ENCODE assay signal across 22 cellular contexts in genomic region chr9:130454812-130455325, GRCh38. TPM values are rescaled to one million over a fixed set of nuclear protein-coding genes. Genes with fewer than 3 reads are reported as not detected.
DNase-seq lines count a peak whose midpoint lies in the region; ATAC-seq, FAIRE-seq and TF ChIP-seq lines count a peak whose summit lies in the region.
"Had no signal": no experiment of that assay in that cellular context is flagged by ENCODE, and none has a peak within 500 bp of the region (broad histone marks: within the 10 kb centered on the region; RNA-seq: fewer than 3 reads in every experiment).

No MANE protein-coding gene starts in this region.

- ATAC-seq in PC-3 = no peak
- no peak for ATAC-seq in gastrocnemius medialis
- ATAC-seq: CD8-positive, alpha-beta T cell had no signal

- DNase-seq in mammary epithelial cell (no peak), MCF 10A (ENCODE audit: unreplicated experiment) (no peak), PC-3 (no peak), endothelial cell of umbilical vein (ENCODE audit: low read depth, low spot score) (no peak), NCI-H2029 treated with DMSO at 0.1 percent for 48 hours (lab: John Stamatoyannopoulos, UW) (no peak), HAP-1 (ENCODE audit: low spot score in 2 of 2) (no peak), gastrocnemius medialis (no peak)
- DNase-seq: Caco-2; CD4-positive, CD25-positive, alpha-beta regulatory T cell; CD8-positive, alpha-beta T cell; DMS153; DND-41; GM23248; H9; HFFc6 had no signal

- no peaks in the 10 kb centered on the region for H3F3A ChIP-seq in PC-3 (ENCODE audit: low read length, unreplicated experiment)

- dilution Hi-C loops in mammary epithelial cell (cut with HindIII; ENCODE audit: low sequenced_read_pairs) (no loop called here), endothelial cell of umbilical vein (cut with MboI; ENCODE audit: extremely low pct_ligation_motif_present, low sequenced_read_pairs) (no loop called here)

- 60% methylated on average over 3 of the region's 3 CpGs for WGBS in mammary epithelial cell (ENCODE audit: low coverage, missing lambda C conversion rate)

- CTCF ChIA-PET in mammary epithelial cell (lab: Charles Lee; ENCODE audit: low non-redundant PET) (no interaction called here), MCF 10A (lab: Yijun Ruan, JAX) (interaction anchor here (0.7 kb wide), 1 partner anchor 23 kb away, joined by 3 read pairs; no protein-coding TSS in a partner anchor), PC-3 (lab: Charles Lee) (no interaction called here), endothelial cell of umbilical vein (lab: Charles Lee) (interaction anchor here (1.1 kb wide), 1 partner anchor 228 kb away, joined by 4 read pairs; no protein-coding TSS in a partner anchor)

- no peak overlapping the region for H3K4me3 Mint-ChIP-seq in MCF 10A (ENCODE audit: unreplicated experiment)
- H3K4me3 Mint-ChIP-seq: B cell; CD4-positive, CD25-positive, alpha-beta regulatory T cell; CD8-positive, alpha-beta T cell; H9; HFFc6 had no signal

- H3K9me3 ChIP-seq in mammary epithelial cell (replicated peaks; ENCODE audit: insufficient read depth, low read length) (no peaks in the 10 kb centered on the region), PC-3 (ENCODE audit: low read length) (no peaks in the 10 kb centered on the region), endothelial cell of umbilical vein (replicated peaks; ENCODE audit: control insufficient read depth, insufficient read depth, low read length) (no peaks in the 10 kb centered on the region), HAP-1 (no peaks in the 10 kb centered on the region), gastrocnemius medialis (no peaks in the 10 kb centered on the region)
- H3K9me3 ChIP-seq: BLaER1, Caco-2 had no signal

- peaks cover 12% of the 10 kb centered on the region for H3K4me1 ChIP-seq in mammary epithelial cell (ENCODE audit: insufficient read depth, low read length)
- peaks cover 12% of the 10 kb centered on the region; the same call in 1 of the 2 replicates for H3K4me1 ChIP-seq in PC-3 (ENCODE audit: insufficient read depth, low read length)
- H3K4me1 ChIP-seq in endothelial cell of umbilical vein (ENCODE audit: control insufficient read depth, extremely low read depth, insufficient read depth, low read length) = peaks cover 30% of the 10 kb centered on the region
- H3K4me1 ChIP-seq in HAP-1 = peaks cover 12% of the 10 kb centered on the region
- H3K4me1 ChIP-seq in gastrocnemius medialis = peaks cover 17 to 20% of the 10 kb centered on the region in 2 donors

- no peak overlapping the region for H3K27ac Mint-ChIP-seq in MCF 10A (ENCODE audit: low read depth, unreplicated experiment)
- H3K27ac Mint-ChIP-seq: B cell; CD4-positive, CD25-positive, alpha-beta regulatory T cell; CD8-positive, alpha-beta T cell; H9; HFFc6 had no signal

- H3K36me3 Mint-ChIP-seq in MCF 10A (ENCODE audit: insufficient read depth, unreplicated experiment) = peaks cover 43% of the 10 kb centered on the region
- H3K36me3 Mint-ChIP-seq: CD4-positive, CD25-positive, alpha-beta regulatory T cell; CD8-positive, alpha-beta T cell had no signal

- TF ChIP-seq CTCF in mammary epithelial cell (conservative IDR thresholded peaks at IDR 0.05 in 1 of 2, IDR thresholded peaks at IDR 0.05 in 1 of 2; ENCODE audit: extremely low read depth in 1 of 2, insufficient read depth in 1 of 2, low read depth in 1 of 2, low read length in 2 of 2) = no peak
- TF ChIP-seq CTCF in MCF 10A (IDR thresholded peaks at IDR 0.05; ENCODE audit: unreplicated experiment) = no peak
- no peak for TF ChIP-seq CTCF in PC-3 (conservative IDR thresholded peaks at IDR 0.05; ENCODE audit: low read depth, low read length)
- no peak for TF ChIP-seq CTCF in endothelial cell of umbilical vein (IDR thresholded peaks at IDR 0.05; ENCODE audit: extremely low read depth in 1 of 2, insufficient read depth in 1 of 2, low read depth in 1 of 2, low read length in 2 of 2)
- no peak for TF ChIP-seq CTCF in gastrocnemius medialis (IDR thresholded peaks at IDR 0.05 in 4 of 5, conservative IDR thresholded peaks at IDR 0.05 in 1 of 5)

- no peaks in the 10 kb centered on the region for H4K20me1 ChIP-seq in mammary epithelial cell (ENCODE audit: insufficient read depth, low read length)
- no peaks in the 10 kb centered on the region for H4K20me1 ChIP-seq in PC-3 (ENCODE audit: low read length)
- no peaks in the 10 kb centered on the region for H4K20me1 ChIP-seq in endothelial cell of umbilical vein (replicated peaks; ENCODE audit: control insufficient read depth, extremely low read depth, insufficient read depth, low read length)

- H3K9ac ChIP-seq in mammary epithelial cell (ENCODE audit: insufficient read depth, low read length) (no peak overlapping the region), PC-3 (ENCODE audit: low read length) (no peak overlapping the region), endothelial cell of umbilical vein (replicated peaks; ENCODE audit: extremely low read depth, insufficient read depth, low read length) (no peak overlapping the region)
- H3K9ac ChIP-seq: BLaER1, GM23248 had no signal

- TSS peak; percentile 34 for BruUV-seq in mammary epithelial cell (replicated peaks; lab: Mats Ljungman, UMichigan)
- no TSS peak for BruUV-seq in MCF 10A (replicated peaks; lab: Mats Ljungman, UMichigan)
- BruUV-seq in PC-3 (replicated peaks; lab: Mats Ljungman, UMichigan) = TSS peak; percentile 17
- no TSS peak for BruUV-seq in endothelial cell of umbilical vein (replicated peaks; lab: Mats Ljungman, UMichigan)

- H3K27me3 Mint-ChIP-seq in MCF 10A (ENCODE audit: insufficient read depth, unreplicated experiment) = no peaks in the 10 kb centered on the region

- no peaks in the 10 kb centered on the region for H3K9me2 ChIP-seq in PC-3 (replicated peaks; ENCODE audit: low read length)

- H2AFZ ChIP-seq in mammary epithelial cell (ENCODE audit: low read depth, low read length) (no peak overlapping the region), PC-3 (ENCODE audit: low read length) (no peak overlapping the region), endothelial cell of umbilical vein (ENCODE audit: low read depth, low read length) (no peak overlapping the region)
- H2AFZ ChIP-seq: GM23248 had no signal

- H3K9me3 Mint-ChIP-seq in MCF 10A (ENCODE audit: unreplicated experiment) = no peaks in the 10 kb centered on the region
- H3K9me3 Mint-ChIP-seq: CD4-positive, CD25-positive, alpha-beta regulatory T cell; CD8-positive, alpha-beta T cell; H9; HFFc6 had no signal

- no peak for TF ChIP-seq POLR2A in endothelial cell of umbilical vein (IDR thresholded peaks at IDR 0.05; ENCODE audit: low read depth, low read length)
- TF ChIP-seq POLR2A in gastrocnemius medialis (IDR thresholded peaks at IDR 0.05) = no peak

- POLR2A ChIA-PET in MCF 10A (lab: Yijun Ruan, JAX) = interaction anchor here (0.6 to 0.7 kb wide), 2 partner anchors 159 to 980 kb away, joined by 3 read pairs; no protein-coding TSS in a partner anchor
- POLR2A ChIA-PET in PC-3 (lab: Charles Lee; ENCODE audit: unreplicated experiment) = no interaction called here
- POLR2A ChIA-PET in endothelial cell of umbilical vein (lab: Charles Lee) = no interaction called here

- H3K79me2 ChIP-seq in mammary epithelial cell (ENCODE audit: insufficient read depth, low read length) = no peaks in the 10 kb centered on the region
- no peaks in the 10 kb centered on the region for H3K79me2 ChIP-seq in PC-3 (ENCODE audit: low read length)
- no peaks in the 10 kb centered on the region for H3K79me2 ChIP-seq in endothelial cell of umbilical vein (ENCODE audit: control insufficient read depth, insufficient read depth, low read length)

- H3K27me3 ChIP-seq in mammary epithelial cell (ENCODE audit: insufficient read depth, low read length) = no peaks in the 10 kb centered on the region
- H3K27me3 ChIP-seq in PC-3 (ENCODE audit: low read length) = no peaks in the 10 kb centered on the region
- no peaks in the 10 kb centered on the region for H3K27me3 ChIP-seq in endothelial cell of umbilical vein (ENCODE audit: control insufficient read depth in 2 of 2, insufficient read depth in 2 of 2, low read length in 2 of 2)
- no peaks in the 10 kb centered on the region for H3K27me3 ChIP-seq in HAP-1 (ENCODE audit: low read depth)
- H3K27me3 ChIP-seq in gastrocnemius medialis = no peaks in the 10 kb centered on the region
- H3K27me3 ChIP-seq: BLaER1 had no signal

- H3K4me3 ChIP-seq in mammary epithelial cell (replicated peaks in 1 of 3; ENCODE audit: insufficient read depth in 1 of 3, low read depth in 2 of 3, low read length in 3 of 3) = no peak overlapping the region
- H3K4me3 ChIP-seq in PC-3 (ENCODE audit: low read length) = no peak overlapping the region
- no peak overlapping the region for H3K4me3 ChIP-seq in endothelial cell of umbilical vein (replicated peaks in 1 of 3; ENCODE audit: insufficient read depth in 1 of 3, low read depth in 1 of 3, low read length in 3 of 3)
- H3K4me3 ChIP-seq in HAP-1 = no peak overlapping the region
- no peak overlapping the region for H3K4me3 ChIP-seq in gastrocnemius medialis
- H3K4me3 ChIP-seq: BLaER1, GM23248 had no signal

- FAIRE-seq in endothelial cell of umbilical vein (lab: Jason Lieb, UNC) = peak; percentile 21
- FAIRE-seq: A204.1, G401.6, GM12892 had no signal

- in situ Hi-C loops in mammary epithelial cell (cut with MboI; ENCODE audit: low sequenced_read_pairs in 2 of 2) = loop anchor here (5.0 to 10.0 kb wide), 2 partner anchors 230 to 232 kb away; no protein-coding TSS in a partner anchor
- in situ Hi-C loops in HAP-1 (cut with MboI; ENCODE audit: low sequenced_read_pairs) = loop anchor here (5.0 kb wide), 1 partner anchor 232 kb away; no protein-coding TSS in a partner anchor
- in situ Hi-C loops in gastrocnemius medialis (cut with MboI; ENCODE audit: low sequenced_read_pairs in 4 of 4) = loop anchor here in 3 of 4 donors (5.0 kb wide), 2 partner anchors 222 to 232 kb away; no protein-coding TSS in a partner anchor

- no peaks in the 10 kb centered on the region for H3K36me3 ChIP-seq in mammary epithelial cell (ENCODE audit: insufficient read depth, low read length)
- no peaks in the 10 kb centered on the region for H3K36me3 ChIP-seq in PC-3 (ENCODE audit: low read depth, low read length)
- H3K36me3 ChIP-seq in endothelial cell of umbilical vein (ENCODE audit: control insufficient read depth in 2 of 2, extremely low read depth in 1 of 2, insufficient read depth in 2 of 2, low read length in 2 of 2) = no peaks in the 10 kb centered on the region
- no peaks in the 10 kb centered on the region for H3K36me3 ChIP-seq in HAP-1 (replicated peaks)
- no peaks in the 10 kb centered on the region for H3K36me3 ChIP-seq in gastrocnemius medialis

- H3K9me1 ChIP-seq in endothelial cell of umbilical vein (replicated peaks; ENCODE audit: control insufficient read depth, extremely low read depth, insufficient read depth, low read length) = no peaks in the 10 kb centered on the region

- H3K27ac ChIP-seq in mammary epithelial cell (ENCODE audit: insufficient read depth, low read depth, low read length) (no peak overlapping the region), PC-3 (ENCODE audit: low read length) (no peak overlapping the region), endothelial cell of umbilical vein (ENCODE audit: insufficient read depth, low read depth, low read length) (no peak overlapping the region), gastrocnemius medialis (no peak overlapping the region)
- H3K27ac ChIP-seq: 22Rv1, BLaER1, C4-2B, GM23248 had no signal

- H3K4me2 ChIP-seq in mammary epithelial cell (ENCODE audit: insufficient read depth, low read depth, low read length) = no peak overlapping the region
- no peak overlapping the region for H3K4me2 ChIP-seq in PC-3 (ENCODE audit: low read length)
- no peak overlapping the region for H3K4me2 ChIP-seq in endothelial cell of umbilical vein (ENCODE audit: insufficient read depth, low read length)
- H3K4me2 ChIP-seq: BLaER1 had no signal

- H3K4me1 Mint-ChIP-seq in MCF 10A (ENCODE audit: insufficient read depth, unreplicated experiment) = peaks cover 6% of the 10 kb centered on the region
- H3K4me1 Mint-ChIP-seq: B cell; CD4-positive, CD25-positive, alpha-beta regulatory T cell had no signal

- intact Hi-C loops in mammary epithelial cell (cut with micrococcal nuclease) (no loop called here), MCF 10A (cut with micrococcal nuclease) (no loop called here), PC-3 (cut with micrococcal nuclease) (no loop called here), endothelial cell of umbilical vein (cut with micrococcal nuclease) (loop anchor here (5.0 kb wide), 1 partner anchor 392 kb away; no protein-coding TSS in a partner anchor), gastrocnemius medialis (cut with DNase I; ENCODE audit: low total_unique reads) (no loop called here)

RNA-seq across cellular contexts. Expression of gene ASS1, which starts 10.1 kb away (rescaled TPM):
- 100 to 1,000 TPM in 1 of 2 donors, 10 to 100 TPM in 1; 58.7 to 683 TPM for total RNA-seq in mammary epithelial cell
- 113 TPM for polyA plus RNA-seq in mammary epithelial cell
- 55.6 TPM for polyA minus RNA-seq in mammary epithelial cell
- 204 and 299 TPM in 2 replicates for total RNA-seq in MCF 10A (2022)
- total RNA-seq in PC-3 (2014; rRNA removed) = 74.1 and 83.0 TPM in 2 replicates
- 2.0 and 3.6 TPM in 2 replicates for total RNA-seq in endothelial cell of umbilical vein
- polyA plus RNA-seq in endothelial cell of umbilical vein = 12.4 and 14.9 TPM in 2 replicates
- 10.9 and 11.1 TPM in 2 replicates for polyA plus RNA-seq in endothelial cell of umbilical vein (2011; cell fraction: cytosol; rRNA removed)
- 2.8 and 6.7 TPM in 2 replicates for polyA plus RNA-seq in endothelial cell of umbilical vein (2011; cell fraction: nucleus; rRNA removed)
- 3.7 and 7.1 TPM in 2 replicates for polyA plus RNA-seq in endothelial cell of umbilical vein (2012)
- 7.9 and 12.0 TPM in 2 replicates for polyA minus RNA-seq in endothelial cell of umbilical vein
- 628 TPM for polyA minus RNA-seq in endothelial cell of umbilical vein (2011; cell fraction: cytosol; rRNA and poly(A)+ RNA removed)
- polyA minus RNA-seq in endothelial cell of umbilical vein (2011; cell fraction: nucleus; rRNA and poly(A)+ RNA removed) = 3.6 and 5.3 TPM in 2 replicates
- 10 to 100 TPM; 44.5 to 83.4 (median 68.5) TPM for total RNA-seq in gastrocnemius medialis
- total RNA-seq: CD4-positive, CD25-positive, alpha-beta regulatory T cell; CD8-positive, alpha-beta T cell had no signal
- polyA plus RNA-seq: CD4-positive, CD25-positive, alpha-beta regulatory T cell had no signal

Comparison
In these comparisons a context has a peak if more than half of its experiments do, and no peak if none do; other contexts are left out.
1. CTCF ChIA-PET loops: an anchor here in MCF 10A (0.7 kb wide) and endothelial cell of umbilical vein (1.1 kb wide); none called in mammary epithelial cell and PC-3.